ENCODE assay signal across 15 cellular contexts in genomic region chr1:23283660-23284602, GRCh38.
DNase-seq lines count a peak whose midpoint lies in the region; ATAC-seq lines count a peak whose summit lies in the region.
"Had no signal": no experiment of that assay in that cellular context is flagged by ENCODE, and none has a peak within 500 bp of the region (broad histone marks: within the 10 kb centered on the region; RNA-seq: fewer than 3 reads in every experiment).

No MANE protein-coding gene starts in this region.

- peaks cover 33% of the 10 kb centered on the region for H3K36me3 ChIP-seq in SJSA1

- no peaks in the 10 kb centered on the region for H3K27me3 ChIP-seq in SJSA1 (replicated peaks)

- no peaks in the 10 kb centered on the region for H3K9me3 ChIP-seq in SJSA1 (replicated peaks)

- H3K4me1 Mint-ChIP-seq in activated naive CD8-positive, alpha-beta T cell treated with anti-CD3 and anti-CD28 coated beads for 36 hours, result peaks cover 4% of the 10 kb centered on the region
- H3K4me1 Mint-ChIP-seq: activated naive CD4-positive, alpha-beta T cell treated with anti-CD3 and anti-CD28 coated beads, Interleukin-2, amount 10 ng/mL, durations not matched to agents 7 days and 5 days had no signal

- no peak overlapping the region for H3K4me3 Mint-ChIP-seq in activated naive CD8-positive, alpha-beta T cell treated with anti-CD3 and anti-CD28 coated beads for 36 hours
- H3K4me3 Mint-ChIP-seq: activated naive CD4-positive, alpha-beta T cell treated with anti-CD3 and anti-CD28 coated beads, Interleukin-2, amount 10 ng/mL, durations not matched to agents 7 days and 5 days; effector memory CD8-positive, alpha-beta T cell; naive thymus-derived CD8-positive, alpha-beta T cell; stimulated activated naive B cell treated with anti-CD40 and anti-IgM and Interleukin-4, amounts not matched to agents 10 μg/mL and 1 μg/mL and 100 μg/mL, for 72 hours had no signal

- H3K27ac Mint-ChIP-seq in activated naive CD8-positive, alpha-beta T cell treated with anti-CD3 and anti-CD28 coated beads for 36 hours, result no peak overlapping the region
- H3K27ac Mint-ChIP-seq: activated naive CD4-positive, alpha-beta T cell treated with anti-CD3 and anti-CD28 coated beads, Interleukin-2, amount 10 ng/mL, durations not matched to agents 7 days and 5 days; effector memory CD8-positive, alpha-beta T cell; stimulated activated naive B cell treated with anti-CD40 and anti-IgM and Interleukin-4, amounts not matched to agents 10 μg/mL and 1 μg/mL and 100 μg/mL, for 72 hours had no signal

- H3K4me3 ChIP-seq in SJSA1, result no peak overlapping the region

- no peak for ATAC-seq in HG03457 (IDR thresholded peaks at IDR 0.05; ENCODE audit: unreplicated experiment)
- ATAC-seq: effector memory CD8-positive, alpha-beta T cell; naive thymus-derived CD8-positive, alpha-beta T cell had no signal

- H3K9me3 Mint-ChIP-seq in activated naive CD8-positive, alpha-beta T cell treated with anti-CD3 and anti-CD28 coated beads for 36 hours, result no peaks in the 10 kb centered on the region
- H3K9me3 Mint-ChIP-seq: activated naive CD4-positive, alpha-beta T cell treated with anti-CD3 and anti-CD28 coated beads, Interleukin-2, amount 10 ng/mL, durations not matched to agents 7 days and 5 days; effector memory CD8-positive, alpha-beta T cell; naive thymus-derived CD8-positive, alpha-beta T cell; stimulated activated naive B cell treated with anti-CD40 and anti-IgM and Interleukin-4, amounts not matched to agents 10 μg/mL and 1 μg/mL and 100 μg/mL, for 72 hours had no signal

- H3K4me1 ChIP-seq in SJSA1 (replicated peaks), result peaks cover 21% of the 10 kb centered on the region

- H3K27me3 Mint-ChIP-seq in activated naive CD8-positive, alpha-beta T cell treated with anti-CD3 and anti-CD28 coated beads for 36 hours, result no peaks in the 10 kb centered on the region
- H3K27me3 Mint-ChIP-seq: activated naive CD4-positive, alpha-beta T cell treated with anti-CD3 and anti-CD28 coated beads, Interleukin-2, amount 10 ng/mL, durations not matched to agents 7 days and 5 days; effector memory CD8-positive, alpha-beta T cell; naive thymus-derived CD8-positive, alpha-beta T cell; stimulated activated naive B cell treated with anti-CD40 and anti-IgM and Interleukin-4, amounts not matched to agents 10 μg/mL and 1 μg/mL and 100 μg/mL, for 72 hours had no signal

- intact Hi-C loops in posterior cingulate gyrus (cut with DNase I), result no loop called here
- intact Hi-C loops in posterior vena cava (cut with DNase I), result no loop called here

- DNase-seq in GM04503 (ENCODE audit: low read depth) (peak; percentile 63), SJSA1 (ENCODE audit: low read depth in 1 of 2, low spot score in 2 of 2) (peak in 1 of 2 experiments; percentile 47), fibroblast of peridontal ligament (ENCODE audit: extremely low read depth) (peak; percentile 39), putamen (ENCODE audit: low spot score) (peak; percentile 37), posterior cingulate gyrus (no peak), posterior vena cava (ENCODE audit: low spot score) (no peak)
- DNase-seq in activated naive CD8-positive, alpha-beta T cell treated with anti-CD3 and anti-CD28 coated beads for 36 hours, result no peak
- DNase-seq: activated CD4-positive, alpha-beta T cell treated with anti-CD3 and anti-CD28 coated beads, Interleukin-2, amount 50 U/mL, for 4 hours; activated naive CD4-positive, alpha-beta T cell treated with anti-CD3 and anti-CD28 coated beads, Interleukin-2, amount 10 ng/mL, durations not matched to agents 7 days and 5 days; effector memory CD8-positive, alpha-beta T cell; naive thymus-derived CD8-positive, alpha-beta T cell; NCI-H146; NK-92 treated with Interleukin-12 subunit alpha and Interleukin-12 subunit beta, amount 100 ng/mL, for 24 hours; stimulated activated naive B cell treated with anti-CD40 and anti-IgM and Interleukin-4, amounts not matched to agents 10 μg/mL and 1 μg/mL and 100 μg/mL, for 72 hours had no signal

- peaks cover 18% of the 10 kb centered on the region for H3K36me3 Mint-ChIP-seq in activated naive CD8-positive, alpha-beta T cell treated with anti-CD3 and anti-CD28 coated beads for 36 hours

- H3K27ac ChIP-seq in SJSA1, result peak overlapping the region; percentile 61

Comparison
In these comparisons a context has a peak if more than half of its experiments do, and no peak if none do; other contexts are left out.
1. DNase-seq: peak in GM04503 (single experiment), fibroblast of peridontal ligament (single experiment) and putamen (single experiment); none in posterior cingulate gyrus (0 of 10), posterior vena cava (single experiment) and activated naive CD8-positive, alpha-beta T cell treated with anti-CD3 and anti-CD28 coated beads for 36 hours (single experiment).